ENCODE assay signal across 2 cellular contexts in the genomic region with DNA sequence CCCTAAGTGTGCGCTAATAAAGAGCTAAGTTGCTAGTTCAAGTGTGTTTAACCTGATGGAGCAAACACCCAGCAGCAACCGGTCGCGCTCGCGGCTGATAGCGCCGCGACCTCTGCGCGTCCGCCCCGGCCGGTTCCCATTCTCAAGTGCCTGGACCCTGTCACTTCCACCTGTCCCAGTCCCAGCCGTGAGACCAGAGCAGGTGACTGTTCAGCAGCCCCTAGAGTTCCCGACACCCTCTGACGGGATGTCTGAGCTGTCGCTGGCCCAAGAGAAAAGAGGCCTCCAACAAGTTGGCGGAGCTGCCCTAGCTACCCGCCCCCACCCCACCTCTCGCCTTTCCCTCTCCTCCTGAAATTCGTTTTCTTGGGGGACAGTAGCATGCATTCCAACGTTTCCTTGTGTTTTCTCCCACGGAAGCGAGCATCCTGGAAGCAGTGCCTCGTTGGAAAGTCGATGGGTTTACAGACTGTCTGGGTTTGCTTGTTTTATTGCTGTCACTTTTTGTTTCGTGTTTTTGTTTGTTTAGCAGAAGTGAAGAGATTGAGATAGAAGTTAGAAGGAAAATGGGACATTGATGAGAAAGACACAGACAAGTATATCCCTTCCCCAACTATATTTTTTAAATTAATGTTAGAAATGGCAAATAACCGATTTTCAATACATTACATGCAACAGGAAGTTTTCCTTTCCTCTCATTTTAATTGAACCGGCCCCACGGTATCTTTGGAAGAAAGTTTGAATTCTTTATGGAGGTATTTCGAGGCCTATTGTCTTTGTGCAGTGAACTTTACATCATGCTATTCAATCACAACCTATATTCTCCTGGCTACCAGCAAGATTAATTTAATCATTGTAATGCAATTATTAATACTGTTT.
TF ChIP-seq lines count a peak whose summit lies in the region.

No MANE protein-coding gene starts in this region.

TF ChIP-seq in HEK293, 187 proteins besides CTCF, POLR2A, EP300 and RAD21 (continued from another document):
- TF ChIP-seq, protein P1, sequence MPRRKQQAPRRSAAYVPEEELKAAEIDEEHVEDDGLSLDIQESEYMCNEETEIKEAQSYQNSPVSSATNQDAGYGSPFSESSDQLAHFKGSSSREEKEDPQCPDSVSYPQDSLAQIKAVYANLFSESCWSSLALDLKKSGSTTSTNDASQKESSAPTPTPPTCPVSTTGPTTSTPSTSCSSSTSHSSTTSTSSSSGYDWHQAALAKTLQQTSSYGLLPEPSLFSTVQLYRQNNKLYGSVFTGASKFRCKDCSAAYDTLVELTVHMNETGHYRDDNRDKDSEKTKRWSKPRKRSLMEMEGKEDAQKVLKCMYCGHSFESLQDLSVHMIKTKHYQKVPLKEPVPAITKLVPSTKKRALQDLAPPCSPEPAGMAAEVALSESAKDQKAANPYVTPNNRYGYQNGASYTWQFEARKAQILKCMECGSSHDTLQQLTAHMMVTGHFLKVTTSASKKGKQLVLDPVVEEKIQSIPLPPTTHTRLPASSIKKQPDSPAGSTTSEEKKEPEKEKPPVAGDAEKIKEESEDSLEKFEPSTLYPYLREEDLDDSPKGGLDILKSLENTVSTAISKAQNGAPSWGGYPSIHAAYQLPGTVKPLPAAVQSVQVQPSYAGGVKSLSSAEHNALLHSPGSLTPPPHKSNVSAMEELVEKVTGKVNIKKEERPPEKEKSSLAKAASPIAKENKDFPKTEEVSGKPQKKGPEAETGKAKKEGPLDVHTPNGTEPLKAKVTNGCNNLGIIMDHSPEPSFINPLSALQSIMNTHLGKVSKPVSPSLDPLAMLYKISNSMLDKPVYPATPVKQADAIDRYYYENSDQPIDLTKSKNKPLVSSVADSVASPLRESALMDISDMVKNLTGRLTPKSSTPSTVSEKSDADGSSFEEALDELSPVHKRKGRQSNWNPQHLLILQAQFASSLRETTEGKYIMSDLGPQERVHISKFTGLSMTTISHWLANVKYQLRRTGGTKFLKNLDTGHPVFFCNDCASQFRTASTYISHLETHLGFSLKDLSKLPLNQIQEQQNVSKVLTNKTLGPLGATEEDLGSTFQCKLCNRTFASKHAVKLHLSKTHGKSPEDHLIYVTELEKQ (tag by site-specific recombination; IDR thresholded peaks at IDR 0.05; ENCODE audit: borderline replicate concordance), result no peak

TF ChIP-seq in neural cell, 6 proteins besides CTCF, POLR2A, EP300 and RAD21 (continued from another document):
- TF ChIP-seq, protein P2, sequence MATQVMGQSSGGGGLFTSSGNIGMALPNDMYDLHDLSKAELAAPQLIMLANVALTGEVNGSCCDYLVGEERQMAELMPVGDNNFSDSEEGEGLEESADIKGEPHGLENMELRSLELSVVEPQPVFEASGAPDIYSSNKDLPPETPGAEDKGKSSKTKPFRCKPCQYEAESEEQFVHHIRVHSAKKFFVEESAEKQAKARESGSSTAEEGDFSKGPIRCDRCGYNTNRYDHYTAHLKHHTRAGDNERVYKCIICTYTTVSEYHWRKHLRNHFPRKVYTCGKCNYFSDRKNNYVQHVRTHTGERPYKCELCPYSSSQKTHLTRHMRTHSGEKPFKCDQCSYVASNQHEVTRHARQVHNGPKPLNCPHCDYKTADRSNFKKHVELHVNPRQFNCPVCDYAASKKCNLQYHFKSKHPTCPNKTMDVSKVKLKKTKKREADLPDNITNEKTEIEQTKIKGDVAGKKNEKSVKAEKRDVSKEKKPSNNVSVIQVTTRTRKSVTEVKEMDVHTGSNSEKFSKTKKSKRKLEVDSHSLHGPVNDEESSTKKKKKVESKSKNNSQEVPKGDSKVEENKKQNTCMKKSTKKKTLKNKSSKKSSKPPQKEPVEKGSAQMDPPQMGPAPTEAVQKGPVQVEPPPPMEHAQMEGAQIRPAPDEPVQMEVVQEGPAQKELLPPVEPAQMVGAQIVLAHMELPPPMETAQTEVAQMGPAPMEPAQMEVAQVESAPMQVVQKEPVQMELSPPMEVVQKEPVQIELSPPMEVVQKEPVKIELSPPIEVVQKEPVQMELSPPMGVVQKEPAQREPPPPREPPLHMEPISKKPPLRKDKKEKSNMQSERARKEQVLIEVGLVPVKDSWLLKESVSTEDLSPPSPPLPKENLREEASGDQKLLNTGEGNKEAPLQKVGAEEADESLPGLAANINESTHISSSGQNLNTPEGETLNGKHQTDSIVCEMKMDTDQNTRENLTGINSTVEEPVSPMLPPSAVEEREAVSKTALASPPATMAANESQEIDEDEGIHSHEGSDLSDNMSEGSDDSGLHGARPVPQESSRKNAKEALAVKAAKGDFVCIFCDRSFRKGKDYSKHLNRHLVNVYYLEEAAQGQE (IDR thresholded peaks at IDR 0.05; ENCODE audit: borderline replicate concordance), result no peak
